Comparison of ENCODE assay signal across 9 cellular contexts in genomic region chr12:27781680-27782079, GRCh38. TPM values are rescaled to one million over a fixed set of nuclear protein-coding genes. Genes with fewer than 3 reads are reported as not detected.
A peak's percentile ranks its signal among the peaks of the same experiment; 100 is the strongest.
DNase-seq lines count a peak whose midpoint lies in the region; ATAC-seq and TF ChIP-seq lines count a peak whose summit lies in the region.
"Had no signal": no experiment of that assay in that cellular context is flagged by ENCODE, and none has a peak within 500 bp of the region (broad histone marks: within the 10 kb centered on the region; RNA-seq: fewer than 3 reads in every experiment).

No MANE protein-coding gene starts in this region.

- H3K36me3 ChIP-seq in Caco-2 (ENCODE audit: control insufficient read depth, insufficient read depth, low read length) (no peaks in the 10 kb centered on the region), neural progenitor cell (no peaks in the 10 kb centered on the region), mucosa of descending colon (ENCODE audit: low read depth) (no peaks in the 10 kb centered on the region)

- H3K4me1 Mint-ChIP-seq in Caco-2 (ENCODE audit: low read depth, unreplicated experiment) = peaks cover 26% of the 10 kb centered on the region
- H3K4me1 Mint-ChIP-seq in neural progenitor cell = peaks cover 36% of the 10 kb centered on the region

- H3K9ac ChIP-seq in neural progenitor cell = no peak overlapping the region

- H3K4me3 Mint-ChIP-seq in Caco-2 (ENCODE audit: unreplicated experiment) (peak overlapping the region; percentile 83), neural progenitor cell (peak overlapping the region; percentile 86)

- H4K20me1 ChIP-seq in neural progenitor cell (ENCODE audit: low read depth) = no peaks in the 10 kb centered on the region

- H3K4me3 ChIP-seq in Caco-2 (ENCODE audit: low read depth, low read length) (no peak overlapping the region), coronary artery (peak overlapping the region; percentile 81), neural progenitor cell (peak overlapping the region; percentile 82), mucosa of descending colon (no peak overlapping the region)

- H3K27ac ChIP-seq in coronary artery (peak overlapping the region; percentile 75 to 97), neural progenitor cell (peak overlapping the region; percentile 48)

- H3K79me2 ChIP-seq in neural progenitor cell (ENCODE audit: low read depth) = peaks cover 65% of the 10 kb centered on the region

- no peaks in the 10 kb centered on the region for H3K9me3 Mint-ChIP-seq in Caco-2 (ENCODE audit: unreplicated experiment)
- peaks cover 2% of the 10 kb centered on the region for H3K9me3 Mint-ChIP-seq in neural progenitor cell
- H3K9me3 Mint-ChIP-seq: dendritic cell treated with granulocyte-macrophage colony-stimulating factor and Interleukin-4, amounts not matched to agents 40 ng/mL and 50 ng/mL, for 4 days had no signal

- H3K36me3 Mint-ChIP-seq in Caco-2 (ENCODE audit: insufficient read depth, unreplicated experiment) (peaks cover 35% of the 10 kb centered on the region), neural progenitor cell (peaks cover 32% of the 10 kb centered on the region)

- no peaks in the 10 kb centered on the region for H3K27me3 ChIP-seq in Caco-2 (replicated peaks; ENCODE audit: control insufficient read depth, insufficient read depth, low read length)
- H3K27me3 ChIP-seq in neural progenitor cell = no peaks in the 10 kb centered on the region

- H3K4me1 ChIP-seq in Caco-2 = 0 out of 2 replicates have a peak, but pooled peaks cover 3% of the 10 kb centered on the region
- H3K4me1 ChIP-seq in neural progenitor cell = peaks cover 26% of the 10 kb centered on the region
- peaks cover 19% of the 10 kb centered on the region for H3K4me1 ChIP-seq in mucosa of descending colon (ENCODE audit: low read depth)

- no peak overlapping the region for H2AFZ ChIP-seq in neural progenitor cell (replicated peaks)

- H3K9me3 ChIP-seq in Caco-2 = no peaks in the 10 kb centered on the region
- no peaks in the 10 kb centered on the region for H3K9me3 ChIP-seq in neural progenitor cell (ENCODE audit: low read depth)
- H3K9me3 ChIP-seq in mucosa of descending colon = no peaks in the 10 kb centered on the region

- H3K4me2 ChIP-seq in neural progenitor cell = peak overlapping the region; percentile 93

- CTCF ChIA-PET in Caco-2 (lab: Charles Lee) = no interaction called here

- POLR2A ChIA-PET in Caco-2 (lab: Charles Lee) = no interaction called here

- H3F3A ChIP-seq in neural progenitor cell (ENCODE audit: low read depth) = peaks cover 24% of the 10 kb centered on the region

- H3K27ac Mint-ChIP-seq in Caco-2 (ENCODE audit: unreplicated experiment) (no peak overlapping the region), neural progenitor cell (peak overlapping the region; percentile 1)
- H3K27ac Mint-ChIP-seq: dendritic cell treated with granulocyte-macrophage colony-stimulating factor and Interleukin-4, amounts not matched to agents 40 ng/mL and 50 ng/mL, for 4 days had no signal

- no peak for ATAC-seq in mucosa of descending colon

- no peaks in the 10 kb centered on the region for H3K27me3 Mint-ChIP-seq in Caco-2 (ENCODE audit: insufficient read depth, unreplicated experiment)
- peaks cover 2% of the 10 kb centered on the region for H3K27me3 Mint-ChIP-seq in neural progenitor cell (ENCODE audit: insufficient read depth, low read depth)

- no peak for TF ChIP-seq CTCF in Caco-2 (IDR thresholded peaks at IDR 0.05; ENCODE audit: insufficient read depth in 1 of 2, low read depth in 1 of 2, low read length in 1 of 2, severe bottlenecking in 1 of 2, unreplicated experiment in 1 of 2)
- TF ChIP-seq CTCF in coronary artery (IDR thresholded peaks at IDR 0.05) = no peak
- TF ChIP-seq CTCF in neural progenitor cell (IDR thresholded peaks at IDR 0.05) = no peak
- no peak for TF ChIP-seq CTCF in mucosa of descending colon (IDR thresholded peaks at IDR 0.05)

- TSS peak; percentile 30 for BruUV-seq in Caco-2 (replicated peaks; lab: Mats Ljungman, UMichigan)

- no peak for DNase-seq in Caco-2
- peak; percentile 47 for DNase-seq in NCI-H2171 (lab: John Stamatoyannopoulos, UW)
- no peak for DNase-seq in coronary artery (ENCODE audit: low spot score)
- no peak for DNase-seq in neural progenitor cell (ENCODE audit: low spot score)
- no peak for DNase-seq in NCI-H1417 treated with DMSO at 0.1 percent for 48 hours (lab: John Stamatoyannopoulos, UW)
- no peak for DNase-seq in NCI-H128 (lab: John Stamatoyannopoulos, UW; ENCODE audit: unreplicated experiment)
- DNase-seq in middle frontal gyrus (ENCODE audit: extremely low spot score, low spot score) = no peak
- DNase-seq in mucosa of descending colon = no peak

- intact Hi-C loops in Caco-2 (cut with micrococcal nuclease; ENCODE audit: unreplicated experiment) (loop anchor here (1.0 to 2.0 kb wide), 4 partner anchors 39 to 159 kb away; no protein-coding TSS in a partner anchor), mucosa of descending colon (cut with DNase I, micrococcal nuclease) (no loop called here)

RNA-seq across cellular contexts. Expression of gene MANSC4, which starts 1.6 kb away (rescaled TPM):
- total RNA-seq in Caco-2 (2022) = not detected in 2 replicates
- 0.12 TPM in 1 of 2 replicates, not detected in the other for total RNA-seq in neural progenitor cell (ENCODE audit: low replicate concordance)
- total RNA-seq in mucosa of descending colon = not detected

RNA-seq across cellular contexts. Expression of gene KLHL42, which starts 1.6 kb away (rescaled TPM):
- 36.5 and 38.1 TPM in 2 replicates for total RNA-seq in Caco-2 (2022)
- 21.6 and 24.9 TPM in 2 replicates for total RNA-seq in neural progenitor cell (ENCODE audit: low replicate concordance)
- total RNA-seq in mucosa of descending colon = 10 to 100 TPM; 14.4 to 48.6 (median 24.0) TPM

Comparison
In these comparisons a context has a peak if more than half of its experiments do, and no peak if none do; other contexts are left out.
1. H3K4me3 ChIP-seq: peak in coronary artery (single experiment) and neural progenitor cell (single experiment); none in Caco-2 (single experiment) and mucosa of descending colon (single experiment).